ENCODE assay signal across 6 cellular contexts in the genomic region with DNA sequence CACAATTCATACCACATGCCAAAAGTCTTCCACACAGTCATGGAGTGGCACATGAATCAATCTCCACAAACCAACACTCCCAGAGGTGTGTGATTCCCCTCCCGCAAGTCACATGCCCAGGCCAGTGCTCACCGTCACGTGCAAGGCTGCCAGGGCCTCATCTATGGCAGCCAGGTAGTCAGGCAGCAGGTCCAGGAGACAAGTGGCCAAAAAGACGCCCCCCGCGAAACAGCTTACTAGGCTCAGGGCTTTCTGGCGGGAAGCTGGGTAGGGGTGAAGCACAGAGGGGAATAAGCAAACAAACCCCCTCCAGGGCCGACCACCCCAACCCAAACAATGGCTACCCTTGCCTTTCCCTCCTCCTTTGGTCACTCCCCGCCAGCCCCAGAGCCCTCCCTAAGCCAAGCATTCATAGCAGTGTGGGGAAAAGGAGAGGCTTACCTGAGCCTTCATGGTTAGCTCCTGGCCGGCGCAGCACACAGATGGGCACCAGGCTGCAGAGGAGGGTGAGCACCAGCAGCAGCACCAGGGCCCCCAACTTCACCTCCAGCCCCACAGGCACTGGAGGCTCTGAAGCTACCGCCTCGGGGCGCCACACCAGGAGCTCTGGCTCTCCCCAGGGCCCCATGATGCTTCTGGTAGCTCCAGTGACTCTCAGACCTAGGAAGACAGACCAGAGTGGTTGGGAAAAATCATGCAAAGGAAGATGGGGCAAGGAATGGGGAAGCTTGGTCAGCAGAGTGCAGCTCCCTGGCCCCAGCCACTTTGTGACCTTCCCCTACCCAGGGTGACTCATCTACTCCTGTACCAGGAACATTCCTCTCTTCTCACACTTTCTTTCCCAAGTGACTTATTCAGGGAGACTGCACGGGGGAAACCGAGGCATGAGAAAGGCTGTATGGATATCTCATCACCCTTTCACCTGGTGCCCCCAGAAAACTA. TPM values are rescaled to one million over a fixed set of nuclear protein-coding genes. Genes with fewer than 3 reads are reported as not detected.
DNase-seq lines count a peak whose midpoint lies in the region; ATAC-seq lines count a peak whose summit lies in the region.

No MANE protein-coding gene starts in this region.

- peak overlapping the region; percentile 71 for H3K4me3 ChIP-seq in effector memory CD4-positive, alpha-beta T cell (ENCODE audit: insufficient read depth, low read depth, low read length, poor library complexity, severe bottlenecking)

- peaks cover 19 to 42% (median 37%) of the 10 kb centered on the region in 3 donors for H3K4me1 Mint-ChIP-seq in IgD-negative memory B cell

- H3K27me3 ChIP-seq in effector memory CD4-positive, alpha-beta T cell (replicated peaks; ENCODE audit: control insufficient read depth, insufficient read depth, low read length, poor library complexity, severe bottlenecking), result no peaks in the 10 kb centered on the region

- H3K36me3 Mint-ChIP-seq in IgD-negative memory B cell, result no peaks in the 10 kb centered on the region

- peak overlapping the region; percentile 85 for H3K27ac ChIP-seq in effector memory CD4-positive, alpha-beta T cell (ENCODE audit: insufficient read depth, low read length, poor library complexity, severe bottlenecking)

- peaks cover 28% of the 10 kb centered on the region for H3K4me1 ChIP-seq in effector memory CD4-positive, alpha-beta T cell (ENCODE audit: control insufficient read depth, insufficient read depth, low read length, poor library complexity, severe bottlenecking)

- DNase-seq in A172 (ENCODE audit: low spot score) (peak; percentile 82), renal cortical epithelial cell (ENCODE audit: low read depth) (peak; percentile 86), foreskin melanocyte (no peak)
- no peak for DNase-seq in effector memory CD4-positive, alpha-beta T cell

- H3K9me3 ChIP-seq in effector memory CD4-positive, alpha-beta T cell (ENCODE audit: control insufficient read depth, low read length), result no peaks in the 10 kb centered on the region

- no peak for ATAC-seq in HG02798 (IDR thresholded peaks at IDR 0.05; ENCODE audit: poor library complexity, unreplicated experiment)

- peak overlapping the region; percentile 86 to 94 (median 88) for H3K27ac Mint-ChIP-seq in IgD-negative memory B cell

- H3K36me3 ChIP-seq in effector memory CD4-positive, alpha-beta T cell (ENCODE audit: control insufficient read depth, insufficient read depth, low read length), result peaks cover 8% of the 10 kb centered on the region

- H3K9me3 Mint-ChIP-seq in IgD-negative memory B cell, result no peaks in the 10 kb centered on the region

- H3K27me3 Mint-ChIP-seq in IgD-negative memory B cell, result no peaks in the 10 kb centered on the region

- peak overlapping the region; percentile 89 to 98 (median 94) for H3K4me3 Mint-ChIP-seq in IgD-negative memory B cell

RNA-seq across cellular contexts. Expression of a gene that starts 1.0 kb away (rescaled TPM):
- 192 and 204 TPM in 2 replicates for total RNA-seq in A172 (2014; rRNA removed; shearing (Covaris generic))
- 52.0 TPM for polyA plus RNA-seq in IgD-negative memory B cell
- 203 and 214 TPM in 2 replicates for total RNA-seq in renal cortical epithelial cell

RNA-seq across cellular contexts. Expression of a gene that starts 3.9 kb away (rescaled TPM):
- total RNA-seq in A172 (2014; rRNA removed; shearing (Covaris generic)), result 14.5 and 16.6 TPM in 2 replicates
- polyA plus RNA-seq in IgD-negative memory B cell, result 57.2 TPM
- total RNA-seq in renal cortical epithelial cell, result 2.8 and 6.6 TPM in 2 replicates

RNA-seq across cellular contexts. Expression of a gene that starts 5.3 kb away (rescaled TPM):
- total RNA-seq in A172 (2014; rRNA removed; shearing (Covaris generic)), result 19.9 and 28.4 TPM in 2 replicates
- polyA plus RNA-seq in IgD-negative memory B cell, result 6.5 TPM
- 4.9 and 7.1 TPM in 2 replicates for total RNA-seq in renal cortical epithelial cell

RNA-seq across cellular contexts. Expression of a gene that starts 15.1 kb away (rescaled TPM):
- total RNA-seq in A172 (2014; rRNA removed; shearing (Covaris generic)), result 280 and 326 TPM in 2 replicates
- 344 TPM for polyA plus RNA-seq in IgD-negative memory B cell
- 109 and 116 TPM in 2 replicates for total RNA-seq in renal cortical epithelial cell

RNA-seq across cellular contexts. Expression of a gene that starts 15.8 kb away (rescaled TPM):
- 10.9 and 11.2 TPM in 2 replicates for total RNA-seq in A172 (2014; rRNA removed; shearing (Covaris generic))
- 36.3 TPM for polyA plus RNA-seq in IgD-negative memory B cell
- 2.6 and 21.5 TPM in 2 replicates for total RNA-seq in renal cortical epithelial cell

Comparison
In these comparisons a context has a peak if more than half of its experiments do, and no peak if none do; other contexts are left out.
1. DNase-seq: peak in A172 (single experiment) and renal cortical epithelial cell (single experiment); none in effector memory CD4-positive, alpha-beta T cell (0 of 3) and foreskin melanocyte (single experiment).